ENCODE assay signal across 1 cellular context in genomic region chr4:94578195-94578594, GRCh38.
TF ChIP-seq lines count a peak whose summit lies in the region.

No MANE protein-coding gene starts in this region.

TF ChIP-seq in liver, 16 proteins besides CTCF, POLR2A, EP300 and RAD21 (continued from another document):
- TF ChIP-seq ZBTB33 (IDR thresholded peaks at IDR 0.05) (no peak), YY1 (IDR thresholded peaks at IDR 0.05) (no peak), TAF1 (conservative IDR thresholded peaks at IDR 0.05) (no peak)
- TF ChIP-seq, protein P1, sequence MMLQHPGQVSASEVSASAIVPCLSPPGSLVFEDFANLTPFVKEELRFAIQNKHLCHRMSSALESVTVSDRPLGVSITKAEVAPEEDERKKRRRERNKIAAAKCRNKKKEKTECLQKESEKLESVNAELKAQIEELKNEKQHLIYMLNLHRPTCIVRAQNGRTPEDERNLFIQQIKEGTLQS (IDR thresholded peaks at IDR 0.05), result no peak
TF ChIP-seq in liver: peak in this region for 1.
